8 cellular contexts compared by ENCODE assay signal in genomic region chr19:29843180-29844051, GRCh38. TPM values are rescaled to one million over a fixed set of nuclear protein-coding genes. Genes with fewer than 3 reads are reported as not detected.
DNase-seq lines count a peak whose midpoint lies in the region; TF ChIP-seq lines count a peak whose summit lies in the region.

No MANE protein-coding gene starts in this region.

- H3K9me3 ChIP-seq in ascending aorta (no peaks in the 10 kb centered on the region), stomach smooth muscle (ENCODE audit: control insufficient read depth in 2 of 2, low read length in 2 of 2) (no peaks in the 10 kb centered on the region)

- CTCF ChIA-PET in activated naive CD4-positive, alpha-beta T cell treated with anti-CD3 and anti-CD28 coated beads for 36 hours (lab: Charles Lee): interaction anchor here (1.0 to 1.9 kb wide), 2 partner anchors 83 to 127 kb away, joined by 3 to 6 read pairs; no protein-coding TSS in a partner anchor

- H3K4me1 Mint-ChIP-seq in activated naive CD4-positive, alpha-beta T cell treated with anti-CD3 and anti-CD28 coated beads for 36 hours (ENCODE audit: low read depth): peaks cover 15% of the 10 kb centered on the region

- no peak overlapping the region for H3K9ac ChIP-seq in stomach smooth muscle (ENCODE audit: low read length in 2 of 2)

- peak; percentile 13 for DNase-seq in activated naive CD4-positive, alpha-beta T cell treated with anti-CD3 and anti-CD28 coated beads for 36 hours
- DNase-seq in activated naive CD4-positive, alpha-beta T cell treated with Interleukin-2 at 50 U/mL for 16 hours: no peak
- DNase-seq in ascending aorta (ENCODE audit: low spot score in 2 of 2) (no peak), iPS-NIHi7 (ENCODE audit: extremely low spot score) (peak; percentile 36), mesenteric fat pad (ENCODE audit: low spot score) (no peak), T-helper 9 cell (no peak)
- no peak for DNase-seq in activated CD4-positive, alpha-beta T cell treated with anti-CD3 and anti-CD28 coated beads, Interleukin-2, amount 50 U/mL, for 4 hours

- H3K27me3 ChIP-seq in ascending aorta (no peaks in the 10 kb centered on the region), stomach smooth muscle (ENCODE audit: control insufficient read depth in 1 of 2, insufficient read depth in 2 of 2, low read length in 2 of 2) (peaks cover 0 to 9% of the 10 kb centered on the region in 2 donors)

- no peaks in the 10 kb centered on the region for H3K9me3 Mint-ChIP-seq in activated naive CD4-positive, alpha-beta T cell treated with anti-CD3 and anti-CD28 coated beads for 36 hours

- intact Hi-C loops in activated naive CD4-positive, alpha-beta T cell treated with anti-CD3 and anti-CD28 coated beads for 36 hours (cut with micrococcal nuclease): loop anchor here (2.0 kb wide), 1 partner anchor 171 kb away; no protein-coding TSS in a partner anchor
- intact Hi-C loops in ascending aorta (cut with DNase I): loop anchor here (1.0 to 2.0 kb wide), 3 partner anchors 32 to 237 kb away; partner anchors contain the start of genes CCNE1, POP4 and URI1

- H3K4me1 ChIP-seq in ascending aorta (peaks cover 5 to 9% of the 10 kb centered on the region in 2 donors), stomach smooth muscle (ENCODE audit: control insufficient read depth, insufficient read depth, low read length) (peaks cover 24% of the 10 kb centered on the region)

- H3K4me3 ChIP-seq in ascending aorta (peak overlapping the region; percentile 66 to 88), stomach smooth muscle (ENCODE audit: low read length in 2 of 2) (peak overlapping the region; percentile 53 to 68)

- no peak overlapping the region for H3K27ac Mint-ChIP-seq in activated naive CD4-positive, alpha-beta T cell treated with anti-CD3 and anti-CD28 coated beads for 36 hours

- H3K36me3 ChIP-seq in ascending aorta (no peaks in the 10 kb centered on the region), stomach smooth muscle (ENCODE audit: control insufficient read depth in 2 of 2, insufficient read depth in 2 of 2, low read length in 2 of 2) (no peaks in the 10 kb centered on the region)

- TF ChIP-seq CTCF in ascending aorta (IDR thresholded peaks at IDR 0.05): no peak

- peak overlapping the region; percentile 60 for H3K4me3 Mint-ChIP-seq in activated naive CD4-positive, alpha-beta T cell treated with anti-CD3 and anti-CD28 coated beads for 36 hours

- no peak overlapping the region for H3K27ac ChIP-seq in ascending aorta
- H3K27ac ChIP-seq in stomach smooth muscle (ENCODE audit: low read length): no peak overlapping the region

- H3K27me3 Mint-ChIP-seq in activated naive CD4-positive, alpha-beta T cell treated with anti-CD3 and anti-CD28 coated beads for 36 hours (ENCODE audit: low read depth): no peaks in the 10 kb centered on the region

- H3K36me3 Mint-ChIP-seq in activated naive CD4-positive, alpha-beta T cell treated with anti-CD3 and anti-CD28 coated beads for 36 hours (ENCODE audit: low read depth): no peaks in the 10 kb centered on the region

RNA-seq across cellular contexts. Expression of gene CCNE1, which starts 31.6 kb away (rescaled TPM):
- 10 to 100 TPM; 31.2 to 34.1 TPM for total RNA-seq in activated naive CD4-positive, alpha-beta T cell treated with anti-CD3 and anti-CD28 coated beads for 36 hours
- total RNA-seq in ascending aorta (not detected), mesenteric fat pad (2.0 TPM)

Comparison
In these comparisons a context has a peak if more than half of its experiments do, and no peak if none do; other contexts are left out.
1. DNase-seq: peak in activated naive CD4-positive, alpha-beta T cell treated with anti-CD3 and anti-CD28 coated beads for 36 hours (single experiment) and iPS-NIHi7 (single experiment); none in activated naive CD4-positive, alpha-beta T cell treated with Interleukin-2 at 50 U/mL for 16 hours (single experiment), ascending aorta (0 of 2), mesenteric fat pad (single experiment), activated CD4-positive, alpha-beta T cell treated with anti-CD3 and anti-CD28 coated beads, Interleukin-2, amount 50 U/mL, for 4 hours (0 of 2) and T-helper 9 cell (single experiment).
2. RNA of gene CCNE1, which starts 31.6 kb away (total RNA-seq): 31.2 to 34.1 TPM in activated naive CD4-positive, alpha-beta T cell treated with anti-CD3 and anti-CD28 coated beads for 36 hours; 2.0 TPM in mesenteric fat pad (single experiment) and not detected in ascending aorta (single experiment); every median in the first group is over 10 times any median in the second.